Comparison of ENCODE assay signal across 27 cellular contexts in genomic region chr3:131704084-131704483, GRCh38.
"Had no signal": no experiment of that assay in that cellular context is flagged by ENCODE, and none has a peak within 500 bp of the region (broad histone marks: within the 10 kb centered on the region; RNA-seq: fewer than 3 reads in every experiment).

No MANE protein-coding gene starts in this region.

- H3K36me3 ChIP-seq: esophagus muscularis mucosa, heart right ventricle, left ventricle myocardium inferior, pancreas, prostate gland, transverse colon had no signal

- H3K27ac ChIP-seq: esophagus muscularis mucosa, foreskin keratinocyte, heart right ventricle, left ventricle myocardium inferior, pancreas, prostate gland, skin epidermis, testis, transverse colon had no signal

- H3K9me3 Mint-ChIP-seq: activated CD4-positive, alpha-beta memory T cell treated with anti-CD3 and anti-CD28 coated beads, Interleukin-2, amount 10 ng/mL, durations not matched to agents 7 days and 5 days; activated T-cell treated with anti-CD3 and anti-CD28 coated beads, Interleukin-2, amount 50 U/mL, for 4 hours; activated T-helper 17 cell treated with anti-CD3 and anti-CD28 coated beads, Interleukin-2, amount 50 U/mL, for 72 hours; central memory CD8-positive, alpha-beta T cell; dendritic cell treated with granulocyte-macrophage colony-stimulating factor and Interleukin-4, amounts not matched to agents 40 ng/mL and 50 ng/mL, for 4 days had no signal

- H3K4me3 Mint-ChIP-seq: activated CD4-positive, alpha-beta memory T cell treated with anti-CD3 and anti-CD28 coated beads, Interleukin-2, amount 10 ng/mL, durations not matched to agents 7 days and 5 days; activated CD4-positive, alpha-beta T cell treated with anti-CD3 and anti-CD28 coated beads, Interleukin-2, amount 10 ng/mL, durations not matched to agents 24 days and 14 days; activated T-cell treated with anti-CD3 and anti-CD28 coated beads, Interleukin-2, amount 50 U/mL, for 4 hours; activated T-helper 17 cell treated with anti-CD3 and anti-CD28 coated beads, Interleukin-2, amount 50 U/mL, for 72 hours; central memory CD8-positive, alpha-beta T cell; dendritic cell treated with granulocyte-macrophage colony-stimulating factor and Interleukin-4, amounts not matched to agents 40 ng/mL and 50 ng/mL, for 4 days; endodermal cell; naive B cell had no signal

- H3K4me1 ChIP-seq: esophagus muscularis mucosa, foreskin keratinocyte, heart right ventricle, left ventricle myocardium inferior, pancreas, prostate gland, testis, transverse colon had no signal

- H3K27ac Mint-ChIP-seq: activated CD4-positive, alpha-beta memory T cell treated with anti-CD3 and anti-CD28 coated beads, Interleukin-2, amount 10 ng/mL, durations not matched to agents 7 days and 5 days; activated CD4-positive, alpha-beta T cell treated with anti-CD3 and anti-CD28 coated beads, Interleukin-2, amount 10 ng/mL, durations not matched to agents 24 days and 14 days; activated T-helper 17 cell treated with anti-CD3 and anti-CD28 coated beads, Interleukin-2, amount 50 U/mL, for 72 hours; dendritic cell treated with granulocyte-macrophage colony-stimulating factor and Interleukin-4, amounts not matched to agents 40 ng/mL and 50 ng/mL, for 4 days; endodermal cell; naive B cell had no signal

- H3K9me3 ChIP-seq: esophagus muscularis mucosa, heart right ventricle, left ventricle myocardium inferior, pancreas, prostate gland, testis, transverse colon had no signal

- H3K4me1 Mint-ChIP-seq: activated CD4-positive, alpha-beta memory T cell treated with anti-CD3 and anti-CD28 coated beads, Interleukin-2, amount 10 ng/mL, durations not matched to agents 7 days and 5 days; activated CD4-positive, alpha-beta T cell treated with anti-CD3 and anti-CD28 coated beads, Interleukin-2, amount 10 ng/mL, durations not matched to agents 24 days and 14 days; activated T-helper 17 cell treated with anti-CD3 and anti-CD28 coated beads, Interleukin-2, amount 50 U/mL, for 72 hours; central memory CD8-positive, alpha-beta T cell; naive B cell had no signal

- ATAC-seq: activated T-cell treated with anti-CD3 and anti-CD28 coated beads, Interleukin-2, amount 50 U/mL, for 4 hours; activated T-helper 17 cell treated with anti-CD3 and anti-CD28 coated beads, Interleukin-2, amount 50 U/mL, for 72 hours; foreskin keratinocyte; heart right ventricle; pancreas; sciatic nerve; stimulated activated naive CD8-positive, alpha-beta T cell treated with anti-CD3 and anti-CD28 coated beads, Interleukin-15, Interleukin-2, amounts not matched to agents 100 U/mL and 50 U/mL, for 24 hours had no signal

- H3K27me3 ChIP-seq: esophagus muscularis mucosa, foreskin keratinocyte, pancreas, testis, transverse colon had no signal

- DNase-seq: activated CD4-positive, alpha-beta memory T cell treated with anti-CD3 and anti-CD28 coated beads, Interleukin-2, amount 10 ng/mL, durations not matched to agents 7 days and 5 days; activated CD4-positive, alpha-beta T cell treated with anti-CD3 and anti-CD28 coated beads, Interleukin-2, amount 10 ng/mL, durations not matched to agents 24 days and 14 days; activated CD4-positive, CD25-positive, alpha-beta regulatory T cell treated with anti-CD3 and anti-CD28 coated beads, Interleukin-2, amount 50 U/mL, for 72 hours; activated gamma-delta T cell treated with Interleukin-2 at 50 U/mL for 16 hours; activated naive CD4-positive, alpha-beta T cell treated with anti-CD3 and anti-CD28 coated beads, Interleukin-2, amount 50 U/mL, for 16 hours; activated T-cell treated with anti-CD3 and anti-CD28 coated beads, Interleukin-2, amount 50 U/mL, for 4 hours; amniotic stem cell; endodermal cell; foreskin keratinocyte; heart right ventricle; left ventricle myocardium inferior; naive B cell; nucleus accumbens; pancreas; retina; stimulated activated CD4-positive, alpha-beta T cell treated with anti-CD3 and anti-CD28 coated beads, Interleukin-12 subunit alpha, Interleukin-12 subunit beta, amount 100 ng/mL, for 4 hours; stimulated activated CD4-positive, alpha-beta T cell treated with anti-CD3 and anti-CD28 coated beads, Interleukin-4, amount 100 ng/mL, for 1 hour; stimulated activated naive CD8-positive, alpha-beta T cell treated with anti-CD3 and anti-CD28 coated beads, Interleukin-15, Interleukin-2, amounts not matched to agents 100 U/mL and 50 U/mL, for 24 hours; testis; transverse colon had no signal

- H3K36me3 Mint-ChIP-seq: naive B cell had no signal

- H3K4me3 ChIP-seq: esophagus muscularis mucosa, heart right ventricle, left ventricle myocardium inferior, pancreas, prostate gland, skin epidermis, testis, transverse colon had no signal
